In the genomic region with DNA sequence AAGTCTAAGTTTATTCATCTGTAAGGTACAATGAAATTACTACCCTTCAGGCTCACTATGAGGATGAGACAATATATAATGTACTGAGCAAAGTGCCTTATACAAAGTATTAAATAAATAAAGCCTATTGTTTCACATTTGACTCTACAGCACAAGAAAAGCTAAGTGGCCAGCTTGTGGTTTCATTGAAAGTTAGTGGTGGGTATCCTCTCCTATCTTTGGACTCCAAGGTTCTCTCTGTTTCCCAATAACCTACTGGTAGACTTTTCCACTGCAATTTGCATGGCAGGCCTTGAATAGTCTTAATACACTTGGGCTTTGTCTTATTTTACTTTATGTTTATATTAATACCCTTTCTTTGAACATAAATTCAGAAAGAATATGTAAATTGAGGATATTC, we compare ENCODE assay signal across 19 cellular contexts.
A peak's percentile ranks its signal among the peaks of the same experiment; 100 is the strongest.
DNase-seq lines count a peak whose midpoint lies in the region; ATAC-seq, FAIRE-seq and TF ChIP-seq lines count a peak whose summit lies in the region.
"Had no signal": no experiment of that assay in that cellular context is flagged by ENCODE, and none has a peak within 500 bp of the region (broad histone marks: within the 10 kb centered on the region; RNA-seq: fewer than 3 reads in every experiment).

No MANE protein-coding gene starts in this region.

- no peak overlapping the region for H3K18ac ChIP-seq in mesendoderm (ENCODE audit: low read length)

- no peak overlapping the region for H3K4me2 ChIP-seq in GM12878 (ENCODE audit: control insufficient read depth, insufficient read depth)
- no peak overlapping the region for H3K4me2 ChIP-seq in mesendoderm (ENCODE audit: low read length)
- H3K4me2 ChIP-seq: A549 had no signal

- no peak for TF ChIP-seq RAD21 in GM12878 (IDR thresholded peaks at IDR 0.05; ENCODE audit: insufficient read depth, low read depth, low read length)

- no peak overlapping the region for H4K8ac ChIP-seq in mesendoderm (ENCODE audit: low read depth, low read length)

- TF ChIP-seq EP300 in GM12878 (IDR thresholded peaks at IDR 0.05; ENCODE audit: borderline replicate concordance in 1 of 2, control insufficient read depth in 1 of 2, low read depth in 2 of 2, low read length in 2 of 2), result no peak

- no peak overlapping the region for H2BK5ac ChIP-seq in mesendoderm (ENCODE audit: low read length)

- TF ChIP-seq POLR2A in GM12878 (IDR thresholded peaks at IDR 0.05; ENCODE audit: low read depth, low read length) (no peak), prostate gland (IDR thresholded peaks at IDR 0.05) (no peak)

- no peak overlapping the region for H2BK120ac ChIP-seq in mesendoderm (ENCODE audit: low read depth, low read length)

- SMC1A ChIA-PET in GM12878 (lab: Charles Lee; ENCODE audit: uncharacterized antibody, unreplicated experiment), result interaction anchor here (0.8 to 2.3 kb wide), 8 partner anchors 16 to 85 kb away, joined by 3 to 5 read pairs (median 4); no protein-coding TSS in a partner anchor

- H3K56ac ChIP-seq in mesendoderm (ENCODE audit: low read length), result no peak overlapping the region

- H3K23ac ChIP-seq in mesendoderm (ENCODE audit: low read length), result no peak overlapping the region

- H2BK15ac ChIP-seq in mesendoderm (replicated peaks; ENCODE audit: low read depth), result no peak overlapping the region

- FAIRE-seq in GM12878 (lab: Jason Lieb, UNC), result no peak
- FAIRE-seq: A549, H54 had no signal

- intact Hi-C loops in GM12878 (cut with micrococcal nuclease; ENCODE audit: unreplicated experiment), result no loop called here
- intact Hi-C loops in prostate gland (cut with DNase I), result no loop called here

- H3K79me2 ChIP-seq in GM12878 (ENCODE audit: control insufficient read depth, insufficient read depth, low read length), result no peaks in the 10 kb centered on the region
- no peaks in the 10 kb centered on the region for H3K79me2 ChIP-seq in mesendoderm (ENCODE audit: control insufficient read depth, insufficient read depth, low read length)

- H2AK5ac ChIP-seq in mesendoderm (ENCODE audit: low read length), result no peak overlapping the region

- H4K20me1 ChIP-seq in GM12878 (ENCODE audit: control insufficient read depth, insufficient read depth), result no peaks in the 10 kb centered on the region

- H3K4ac ChIP-seq in mesendoderm (ENCODE audit: low read depth, low read length), result no peak overlapping the region

- BruUV-seq in GM12878 (replicated peaks; lab: Mats Ljungman, UMichigan), result no TSS peak

- H3K4me3 ChIP-seq in GM12878 (no peak overlapping the region), prostate gland (no peak overlapping the region), mesendoderm (ENCODE audit: low read length) (no peak overlapping the region)
- H3K4me3 ChIP-seq: A549 had no signal

- H2AFZ ChIP-seq in GM12878 (ENCODE audit: control insufficient read depth, low read depth, low read length), result no peak overlapping the region

- CTCF ChIA-PET in GM12878 (lab: Yijun Ruan, JAX), result interaction anchor here (1.1 kb wide), 1 partner anchor 8 kb away, joined by 3 read pairs; no protein-coding TSS in a partner anchor

- ATAC-seq in GM18502 (IDR thresholded peaks at IDR 0.05; ENCODE audit: poor library complexity, unreplicated experiment) (peak; percentile 30), GM21360 (IDR thresholded peaks at IDR 0.05; ENCODE audit: unreplicated experiment) (peak; percentile 35), HG03039 (IDR thresholded peaks at IDR 0.05; ENCODE audit: unreplicated experiment) (peak; percentile 22), GM12878 (no peak), GM21447 (IDR thresholded peaks at IDR 0.05; ENCODE audit: unreplicated experiment) (no peak)
- ATAC-seq: A549, SK-N-SH treated with all-trans-retinoic acid at 6 μM for 48 hours had no signal

- no peaks in the 10 kb centered on the region for H3K79me1 ChIP-seq in mesendoderm (ENCODE audit: low read length)

- H3K4me1 ChIP-seq in GM12878 (ENCODE audit: control insufficient read depth, insufficient read depth, low read length) (peaks cover 11% of the 10 kb centered on the region), prostate gland (replicated peaks) (no peaks in the 10 kb centered on the region), mesendoderm (ENCODE audit: control insufficient read depth, low read depth, low read length) (no peaks in the 10 kb centered on the region)
- H3K4me1 ChIP-seq: A549 had no signal

- H3K9me3 ChIP-seq in GM12878 (replicated peaks; ENCODE audit: control insufficient read depth, insufficient read depth, low read length) (peaks cover 2% of the 10 kb centered on the region; the same call in 1 of the 3 replicates), prostate gland (no peaks in the 10 kb centered on the region)
- H3K9me3 ChIP-seq: A549 had no signal

- no peaks in the 10 kb centered on the region for H3K27me3 ChIP-seq in GM12878 (replicated peaks in 1 of 2; ENCODE audit: control insufficient read depth in 2 of 2, insufficient read depth in 2 of 2, low read length in 1 of 2)
- no peaks in the 10 kb centered on the region for H3K27me3 ChIP-seq in prostate gland (replicated peaks; ENCODE audit: insufficient read depth)
- no peaks in the 10 kb centered on the region for H3K27me3 ChIP-seq in mesendoderm (ENCODE audit: insufficient read depth, low read length, poor library complexity)

- in situ Hi-C loops in GM12878 (cut with MboI), result no loop called here

- RAD21 ChIA-PET in GM12878 (lab: Charles Lee; ENCODE audit: unreplicated experiment), result interaction anchor here (1.0 to 1.5 kb wide), 3 partner anchors 16 to 66 kb away, joined by 3 read pairs; no protein-coding TSS in a partner anchor

- DNase-seq in GM12878 (ENCODE audit: low read depth, low spot score) (no peak), prostate gland (ENCODE audit: low spot score) (no peak), mesendoderm (no peak)
- DNase-seq: CD4-positive, alpha-beta T cell; COR-L47; DND-41; NCI-H1092; NCI-H1436 treated with DMSO at 0.1 percent for 48 hours; NCI-H1930; NCI-H510A; SIG-M5 had no signal

- TF ChIP-seq CTCF in GM12878 (IDR thresholded peaks at IDR 0.05 in 2 of 3, conservative IDR thresholded peaks at IDR 0.05 in 1 of 3; ENCODE audit: control insufficient read depth in 2 of 3, extremely low read depth in 1 of 3, insufficient read depth in 1 of 3, low read depth in 3 of 3, low read length in 3 of 3), result no peak
- TF ChIP-seq CTCF in prostate gland (IDR thresholded peaks at IDR 0.05), result no peak

- POLR2A ChIA-PET in GM12878 (lab: Charles Lee), result no interaction called here

- H3K9ac ChIP-seq in GM12878 (ENCODE audit: control insufficient read depth, insufficient read depth, low read length) (no peak overlapping the region), mesendoderm (ENCODE audit: low read length) (no peak overlapping the region)

- no peaks in the 10 kb centered on the region for H3K36me3 ChIP-seq in GM12878 (ENCODE audit: control insufficient read depth in 2 of 2, insufficient read depth in 2 of 2, low read length in 1 of 2)
- no peaks in the 10 kb centered on the region for H3K36me3 ChIP-seq in prostate gland
- H3K36me3 ChIP-seq in mesendoderm (ENCODE audit: control insufficient read depth, insufficient read depth, low read length), result no peaks in the 10 kb centered on the region

- H4K5ac ChIP-seq in mesendoderm (ENCODE audit: low read length), result no peak overlapping the region

- H3K27ac ChIP-seq in GM12878 (ENCODE audit: control insufficient read depth, insufficient read depth) (no peak overlapping the region), prostate gland (no peak overlapping the region), mesendoderm (ENCODE audit: low read depth, low read length) (no peak overlapping the region)
- H3K27ac ChIP-seq: A549, RWPE1 had no signal

TF ChIP-seq in GM12878, 131 proteins besides CTCF, POLR2A, EP300 and RAD21:
- TF ChIP-seq NKRF (conservative IDR thresholded peaks at IDR 0.05) (no peak), PAX8 (IDR thresholded peaks at IDR 0.05) (no peak), MEF2A (IDR thresholded peaks at IDR 0.05; ENCODE audit: insufficient read depth, low read depth, low read length) (no peak), RUNX3 (IDR thresholded peaks at IDR 0.05; ENCODE audit: low read length) (peak; percentile 60), IRF4 (IDR thresholded peaks at IDR 0.05; ENCODE audit: low read depth, low read length) (no peak), PAX5 (IDR thresholded peaks at IDR 0.05; ENCODE audit: borderline replicate concordance, low read depth, low read length) (no peak), ZNF622 (IDR thresholded peaks at IDR 0.05) (no peak)

Comparison
In these comparisons a context has a peak if more than half of its experiments do, and no peak if none do; other contexts are left out.
1. ATAC-seq: peak in GM18502 (single experiment), GM21360 (single experiment) and HG03039 (single experiment); none in GM12878 (single experiment) and GM21447 (single experiment).